Comparison of ENCODE assay signal across 8 cellular contexts in genomic region chr3:50617911-50618481, GRCh38. TPM values are rescaled to one million over a fixed set of nuclear protein-coding genes. Genes with fewer than 3 reads are reported as not detected.
DNase-seq lines count a peak whose midpoint lies in the region; ATAC-seq and TF ChIP-seq lines count a peak whose summit lies in the region.

No MANE protein-coding gene starts in this region.

- H3K9me3 ChIP-seq in cardiac muscle cell (ENCODE audit: low read depth) = no peaks in the 10 kb centered on the region

- H3K27me3 ChIP-seq in H7 (ENCODE audit: control insufficient read depth, insufficient read depth, low read length) (peaks cover 8% of the 10 kb centered on the region), cardiac muscle cell (no peaks in the 10 kb centered on the region)

- no peak overlapping the region for H3K27ac ChIP-seq in cardiac muscle cell

- POLR2A ChIA-PET in WTC11 (lab: Charles Lee) = interaction anchor here (0.8 kb wide), 1 partner anchor 767 kb away, joined by 4 read pairs; the partner anchor contains the start of gene MANF

- H3K4me3 ChIP-seq in H7 (ENCODE audit: insufficient read depth, low read depth, low read length) (peak overlapping the region; percentile 75), cardiac muscle cell (peak overlapping the region; percentile 81), skeletal muscle cell (ENCODE audit: low read depth, low read length) (peak overlapping the region; percentile 81)

- H3K27me3 Mint-ChIP-seq in WTC11 (ENCODE audit: low read depth) = peaks cover 19% of the 10 kb centered on the region

- H3K27ac Mint-ChIP-seq in WTC11 = no peak overlapping the region

- no peak for ATAC-seq in WTC11
- no peak for ATAC-seq in HG03520 (IDR thresholded peaks at IDR 0.05; ENCODE audit: unreplicated experiment)

- TF ChIP-seq CTCF in WTC11 (IDR thresholded peaks at IDR 0.05) (no peak), cardiac muscle cell (IDR thresholded peaks at IDR 0.05; ENCODE audit: low read depth, low read length) (no peak)

- H3K4me1 ChIP-seq in cardiac muscle cell (ENCODE audit: low read depth) = peaks cover 7% of the 10 kb centered on the region

- CTCF ChIA-PET in WTC11 (lab: Charles Lee) = interaction anchor here (0.8 to 10.1 kb wide), 15 partner anchors 9 to 771 kb away, joined by 3 to 202 read pairs (median 7); partner anchors contain the start of genes C3orf18, HEMK1 and MANF

- H3K4me1 Mint-ChIP-seq in WTC11 = peaks cover 23% of the 10 kb centered on the region

- H3K4me3 Mint-ChIP-seq in WTC11 = peak overlapping the region; percentile 82

- H3K36me3 Mint-ChIP-seq in WTC11 = no peaks in the 10 kb centered on the region

- DNase-seq in H7 (no peak), WTC11 (ENCODE audit: low spot score) (no peak), cardiac muscle cell (ENCODE audit: low read depth in 1 of 2, low spot score in 1 of 2) (no peak), skeletal muscle cell (ENCODE audit: low read depth) (no peak), DMS153 treated with DMSO at 0.1 percent for 48 hours (lab: John Stamatoyannopoulos, UW; ENCODE audit: unreplicated experiment) (no peak), NCI-H1436 treated with DMSO at 0.1 percent for 48 hours (lab: John Stamatoyannopoulos, UW) (no peak), NAMALWA (ENCODE audit: low spot score) (no peak)

- no peaks in the 10 kb centered on the region; the same call in 1 of the 2 replicates for H3K36me3 ChIP-seq in H7 (replicated peaks; ENCODE audit: control insufficient read depth, insufficient read depth, low read length)
- H3K36me3 ChIP-seq in cardiac muscle cell = no peaks in the 10 kb centered on the region

- H3K9me3 Mint-ChIP-seq in WTC11 = no peaks in the 10 kb centered on the region

TF ChIP-seq in WTC11, 78 proteins besides CTCF, POLR2A, EP300 and RAD21:
- no peak for TF ChIP-seq FOXJ3 (CRISPR knock-in tag; IDR thresholded peaks at IDR 0.05; ENCODE audit: borderline replicate concordance)
- TF ChIP-seq GRHL2 (CRISPR knock-in tag; IDR thresholded peaks at IDR 0.05; ENCODE audit: insufficient replicate concordance, severe bottlenecking) = no peak
- TF ChIP-seq NFATC4 (CRISPR knock-in tag; IDR thresholded peaks at IDR 0.05) = no peak
- no peak for TF ChIP-seq KAT7 (CRISPR knock-in tag; IDR thresholded peaks at IDR 0.05; ENCODE audit: borderline replicate concordance)
- no peak for TF ChIP-seq CREM (CRISPR knock-in tag; IDR thresholded peaks at IDR 0.05)

RNA-seq across cellular contexts. Expression of gene MAPKAPK3, which starts 1.0 kb away (rescaled TPM):
- total RNA-seq in H7 (2014; rRNA removed; shearing (Covaris generic)) = 72.5 and 73.1 TPM in 2 replicates
- total RNA-seq in WTC11 (2021) = 52.7 to 60.2 TPM (median 54.4 TPM) in 3 replicates
- 88.2 and 94.7 TPM in 2 replicates for total RNA-seq in cardiac muscle cell
- polyA plus RNA-seq in cardiac muscle cell = 77.3 and 94.2 TPM in 2 replicates

RNA-seq across cellular contexts. Expression of gene CISH, which starts 6.4 kb away (rescaled TPM):
- total RNA-seq in H7 (2014; rRNA removed; shearing (Covaris generic)) = 0.96 and 1.6 TPM in 2 replicates
- total RNA-seq in WTC11 (2021) (1.8 to 2.4 TPM (median 1.9 TPM) in 3 replicates), cardiac muscle cell (6.9 and 8.2 TPM in 2 replicates)
- 6.4 and 11.7 TPM in 2 replicates for polyA plus RNA-seq in cardiac muscle cell

RNA-seq across cellular contexts. Expression of gene HEMK1, which starts 48.7 kb away (rescaled TPM):
- 15.5 and 19.0 TPM in 2 replicates for total RNA-seq in H7 (2014; rRNA removed; shearing (Covaris generic))
- total RNA-seq in WTC11 (2021) = 15.2 to 20.9 TPM (median 15.8 TPM) in 3 replicates
- total RNA-seq in cardiac muscle cell = 13.8 and 23.3 TPM in 2 replicates
- 33.9 and 37.4 TPM in 2 replicates for polyA plus RNA-seq in cardiac muscle cell

RNA-seq across cellular contexts. Expression of gene C3orf18, which starts 50.4 kb away (rescaled TPM):
- total RNA-seq in H7 (2014; rRNA removed; shearing (Covaris generic)) = 12.5 and 19.3 TPM in 2 replicates
- total RNA-seq in WTC11 (2021) (11.5 to 14.0 TPM (median 12.1 TPM) in 3 replicates), cardiac muscle cell (34.1 and 39.4 TPM in 2 replicates)
- 33.6 and 37.0 TPM in 2 replicates for polyA plus RNA-seq in cardiac muscle cell

RNA-seq across cellular contexts. Expression of gene DOCK3, which starts 56.7 kb away (rescaled TPM):
- total RNA-seq in H7 (2014; rRNA removed; shearing (Covaris generic)) = 2.0 and 3.2 TPM in 2 replicates
- 5.2 to 5.6 TPM (median 5.5 TPM) in 3 replicates for total RNA-seq in WTC11 (2021)
- 0.42 and 1.3 TPM in 2 replicates for total RNA-seq in cardiac muscle cell
- 0.56 and 0.94 TPM in 2 replicates for polyA plus RNA-seq in cardiac muscle cell
